In the genomic region with DNA sequence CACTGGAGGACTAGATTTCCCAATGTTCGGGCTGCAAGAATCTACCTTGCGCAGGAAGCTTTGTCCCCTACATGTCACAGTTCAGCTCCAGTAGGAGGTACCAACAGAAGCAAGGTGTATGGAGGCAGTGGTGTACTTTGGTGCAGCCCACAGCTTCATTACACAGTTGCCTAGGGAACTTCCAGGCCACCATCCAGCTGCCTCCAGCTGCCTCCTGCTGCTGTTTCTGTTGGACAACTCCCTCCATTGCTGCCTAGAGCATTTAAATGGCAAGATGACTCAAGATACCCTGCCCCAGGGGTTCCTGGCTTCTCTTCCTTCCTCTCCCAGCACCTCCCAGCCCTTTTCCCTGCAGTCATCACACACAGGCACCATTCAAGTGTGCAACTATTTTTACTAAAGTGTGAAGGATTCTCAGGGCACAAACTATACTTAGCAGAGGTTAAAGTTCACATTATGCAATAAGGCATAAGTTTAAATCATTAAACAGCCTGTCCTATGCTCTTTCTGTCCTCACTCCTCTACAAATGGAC, we compare ENCODE assay signal across 11 cellular contexts. TPM values are rescaled to one million over a fixed set of nuclear protein-coding genes. Genes with fewer than 3 reads are reported as not detected.
A peak's percentile ranks its signal among the peaks of the same experiment; 100 is the strongest.
DNase-seq lines count a peak whose midpoint lies in the region; ATAC-seq and FAIRE-seq lines count a peak whose summit lies in the region.
"Had no signal": no experiment of that assay in that cellular context is flagged by ENCODE, and none has a peak within 500 bp of the region (broad histone marks: within the 10 kb centered on the region; RNA-seq: fewer than 3 reads in every experiment).

No MANE protein-coding gene starts in this region.

- no peak overlapping the region for H3K4me3 ChIP-seq in small intestine (ENCODE audit: low read depth in 1 of 2, low read length in 2 of 2)

- DNase-seq in HT1080 (ENCODE audit: low read depth) = peak; percentile 77
- peak; percentile 15 for DNase-seq in T1000 (lab: John Stamatoyannopoulos, UW)
- peak; percentile 51 for DNase-seq in left cardiac atrium
- DNase-seq in small intestine = peak; percentile 83
- no peak for DNase-seq in amygdala (lab: John Stamatoyannopoulos, UW)
- no peak for DNase-seq in globus pallidus (ENCODE audit: low spot score)
- DNase-seq: effector CD4-positive, alpha-beta T cell; NCI-H82 had no signal

- peak; percentile 58 to 88 for ATAC-seq in left cardiac atrium
- ATAC-seq in GM19467 (IDR thresholded peaks at IDR 0.05; ENCODE audit: unreplicated experiment) = no peak

- H3K4me1 ChIP-seq in small intestine (ENCODE audit: control insufficient read depth in 2 of 2, insufficient read depth in 1 of 2, low read depth in 1 of 2, low read length in 1 of 2) = peaks cover 13 to 17% of the 10 kb centered on the region in 2 donors

- H3K27me3 ChIP-seq in small intestine (ENCODE audit: control insufficient read depth in 2 of 2, insufficient read depth in 2 of 2, low read length in 2 of 2) = no peaks in the 10 kb centered on the region

- no peak for FAIRE-seq in small intestine (lab: Jason Lieb, UNC)
- FAIRE-seq: G401.6, HTR-8/SVneo had no signal

- H3K27ac ChIP-seq in small intestine (ENCODE audit: low read depth in 1 of 2, low read length in 1 of 2) = peak overlapping the region; percentile 41 to 64

- H3K9me3 ChIP-seq in small intestine (ENCODE audit: control insufficient read depth, low read depth) = no peaks in the 10 kb centered on the region

- WGBS in small intestine, 3 donors = 79 to 91% (median 82%) methylated on average over 2 of the region's 2 CpGs

- no peaks in the 10 kb centered on the region for H3K36me3 ChIP-seq in small intestine (ENCODE audit: control insufficient read depth in 2 of 2, insufficient read depth in 2 of 2, low read length in 2 of 2)

- intact Hi-C loops in left cardiac atrium (cut with DNase I) = no loop called here

RNA-seq across cellular contexts. Expression of gene ATP1A1, which starts 39.0 kb away (rescaled TPM):
- total RNA-seq in HT1080 (2014; rRNA removed; shearing (Covaris generic)) = 148 and 189 TPM in 2 replicates
- polyA plus RNA-seq in HT1080 (2015; cell fraction: cytosol; rRNA removed) = 245 and 267 TPM in 2 replicates
- polyA plus RNA-seq in HT1080 (2015; cell fraction: nucleus; rRNA removed) = 791 and 831 TPM in 2 replicates
- 100 to 1,000 TPM; 183 to 281 TPM for total RNA-seq in left cardiac atrium
- polyA plus RNA-seq in small intestine = 1,000 to 10,000 TPM in 2 of 3 donors, 100 to 1,000 TPM in 1; 921 to 1,048 (median 1,042) TPM

Comparison
In these comparisons a context has a peak if more than half of its experiments do, and no peak if none do; other contexts are left out.
1. DNase-seq: peak in HT1080 (single experiment), T1000 (single experiment), left cardiac atrium (single experiment) and small intestine (single experiment); none in amygdala (0 of 56) and globus pallidus (single experiment).